Comparison of ENCODE assay signal across 35 cellular contexts in the genomic region with DNA sequence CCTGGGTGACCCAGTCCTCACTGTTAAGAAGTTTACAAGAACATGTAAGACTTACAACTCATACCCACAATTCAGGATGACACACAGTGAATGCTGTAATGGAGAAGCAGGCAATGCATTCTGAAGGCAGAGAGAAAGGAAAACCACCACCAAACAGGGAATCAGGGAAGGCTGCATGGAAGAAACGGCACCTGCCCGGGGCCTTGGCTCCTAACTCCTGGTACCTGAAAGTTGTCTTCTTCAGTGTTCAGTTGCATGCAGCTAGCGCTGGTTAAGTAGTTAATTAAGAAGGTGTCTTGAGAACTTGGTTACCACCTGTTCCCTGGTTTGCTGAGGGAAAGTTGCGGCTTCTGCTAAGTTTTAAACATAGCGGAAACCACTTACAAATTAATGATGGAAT. TPM values are rescaled to one million over a fixed set of nuclear protein-coding genes. Genes with fewer than 3 reads are reported as not detected.
"Had no signal": no experiment of that assay in that cellular context is flagged by ENCODE, and none has a peak within 500 bp of the region (broad histone marks: within the 10 kb centered on the region; RNA-seq: fewer than 3 reads in every experiment).

No MANE protein-coding gene starts in this region.

- H3K4me3 Mint-ChIP-seq: activated B cell treated with CpG ODN at 0.5 μM for 24 hours; activated CD4-positive, alpha-beta memory T cell treated with anti-CD3 and anti-CD28 coated beads, Interleukin-2, amount 10 ng/mL, durations not matched to agents 7 days and 5 days; activated CD4-positive, alpha-beta T cell treated with anti-CD3 and anti-CD28 coated beads, Interleukin-2, amount 10 ng/mL, durations not matched to agents 7 days and 5 days; activated naive CD4-positive, alpha-beta T cell treated with anti-CD3 and anti-CD28 coated beads, Interleukin-2, amount 10 ng/mL, durations not matched to agents 7 days and 5 days; activated naive CD8-positive, alpha-beta T cell treated with anti-CD3 and anti-CD28 coated beads, Interleukin-2, amount 10 ng/mL, durations not matched to agents 7 days and 5 days; activated T-cell treated with anti-CD3 and anti-CD28 coated beads, Interleukin-2, amount 50 U/mL, for 24 hours; activated T-cell treated with anti-CD3 and anti-CD28 coated beads, Interleukin-2, amount 50 U/mL, for 72 hours; central memory CD8-positive, alpha-beta T cell; effector memory CD8-positive, alpha-beta T cell; T-cell; T-helper 1 cell treated with Interleukin-12 subunit alpha and Interleukin-12 subunit beta and Interleukin-4 antibody, amounts not matched to agents 30 μg/mL and 1 μg/mL, for 36 hours; T-helper 2 cell treated with Interferon-gamma antibody and Interleukin-4, amounts not matched to agents 5 μg/mL and 100 μg/mL, for 36 hours had no signal

- ATAC-seq: activated CD4-positive, CD25-positive, alpha-beta regulatory T cell treated with anti-CD3 and anti-CD28 coated beads, Interleukin-2, amount 50 U/mL, for 24 hours; activated naive CD4-positive, alpha-beta T cell treated with anti-CD3 and anti-CD28 coated beads, Interleukin-2, amount 50 U/mL, for 72 hours; activated T-cell treated with anti-CD3 and anti-CD28 coated beads, Interleukin-2, amount 50 U/mL, for 72 hours; effector memory CD8-positive, alpha-beta T cell; T-cell had no signal

- H3K9me3 Mint-ChIP-seq: activated B cell treated with CpG ODN at 0.5 μM for 24 hours; activated CD4-positive, alpha-beta memory T cell treated with anti-CD3 and anti-CD28 coated beads, Interleukin-2, amount 10 ng/mL, durations not matched to agents 7 days and 5 days; activated CD4-positive, alpha-beta T cell treated with anti-CD3 and anti-CD28 coated beads, Interleukin-2, amount 10 ng/mL, durations not matched to agents 7 days and 5 days; activated naive CD4-positive, alpha-beta T cell treated with anti-CD3 and anti-CD28 coated beads, Interleukin-2, amount 10 ng/mL, durations not matched to agents 7 days and 5 days; activated naive CD4-positive, alpha-beta T cell treated with anti-CD3 and anti-CD28 coated beads, Interleukin-2, amount 50 U/mL, for 72 hours; activated naive CD8-positive, alpha-beta T cell treated with anti-CD3 and anti-CD28 coated beads, Interleukin-2, amount 10 ng/mL, durations not matched to agents 7 days and 5 days; activated T-cell treated with anti-CD3 and anti-CD28 coated beads, Interleukin-2, amount 50 U/mL, for 24 hours; activated T-cell treated with anti-CD3 and anti-CD28 coated beads, Interleukin-2, amount 50 U/mL, for 72 hours; central memory CD8-positive, alpha-beta T cell; effector memory CD8-positive, alpha-beta T cell; T-cell; T-helper 1 cell treated with Interleukin-12 subunit alpha and Interleukin-12 subunit beta and Interleukin-4 antibody, amounts not matched to agents 30 μg/mL and 1 μg/mL, for 36 hours; T-helper 2 cell treated with Interferon-gamma antibody and Interleukin-4, amounts not matched to agents 5 μg/mL and 100 μg/mL, for 36 hours had no signal

- H3K36me3 ChIP-seq: brain microvascular endothelial cell, esophagus squamous epithelium, WERI-Rb-1 had no signal

- H3K27me3 ChIP-seq: brain microvascular endothelial cell, esophagus squamous epithelium had no signal

- DNase-seq: activated B cell treated with CpG ODN at 0.5 μM for 24 hours; activated CD4-positive, alpha-beta memory T cell treated with anti-CD3 and anti-CD28 coated beads, Interleukin-2, amount 10 ng/mL, durations not matched to agents 7 days and 5 days; activated CD4-positive, alpha-beta T cell treated with anti-CD3 and anti-CD28 coated beads, Interleukin-2, amount 10 ng/mL, durations not matched to agents 7 days and 5 days; activated CD4-positive, alpha-beta T cell treated with anti-CD3 and anti-CD28 coated beads, Interleukin-2, amount 50 U/mL, for 4 hours; activated CD8-positive, alpha-beta memory T cell treated with anti-CD3 and anti-CD28 coated beads, Interleukin-2, amount 50 U/mL, for 48 hours; activated gamma-delta T cell; activated naive CD4-positive, alpha-beta T cell; activated naive CD4-positive, alpha-beta T cell treated with anti-CD3 and anti-CD28 coated beads, Interleukin-2, amount 10 ng/mL, durations not matched to agents 7 days and 5 days; activated naive CD8-positive, alpha-beta T cell treated with anti-CD3 and anti-CD28 coated beads, Interleukin-2, amount 10 ng/mL, durations not matched to agents 7 days and 5 days; activated T-cell treated with anti-CD3 and anti-CD28 coated beads for 4 hours; activated T-cell treated with anti-CD3 and anti-CD28 coated beads, Interleukin-2, amount 50 U/mL, for 24 hours; activated T-cell treated with anti-CD3 and anti-CD28 coated beads, Interleukin-2, amount 50 U/mL, for 72 hours; amniotic stem cell; brain microvascular endothelial cell; cortex of kidney; dermis blood vessel endothelial cell; effector CD4-positive, alpha-beta T cell; effector memory CD8-positive, alpha-beta T cell; erythroblast; esophagus squamous epithelium; foreskin fibroblast; head of caudate nucleus; SW 1271; T-cell; T1000; WERI-Rb-1 had no signal

- H3K27ac ChIP-seq: brain microvascular endothelial cell, esophagus squamous epithelium, WERI-Rb-1 had no signal

- H3K9me3 ChIP-seq: esophagus squamous epithelium had no signal

- H3K36me3 Mint-ChIP-seq: activated naive CD4-positive, alpha-beta T cell treated with anti-CD3 and anti-CD28 coated beads, Interleukin-2, amount 10 ng/mL, durations not matched to agents 7 days and 5 days; activated naive CD4-positive, alpha-beta T cell treated with anti-CD3 and anti-CD28 coated beads, Interleukin-2, amount 50 U/mL, for 72 hours; activated naive CD8-positive, alpha-beta T cell treated with anti-CD3 and anti-CD28 coated beads, Interleukin-2, amount 10 ng/mL, durations not matched to agents 7 days and 5 days; T-cell had no signal

- H3K27ac Mint-ChIP-seq: activated B cell treated with CpG ODN at 0.5 μM for 24 hours; activated CD4-positive, alpha-beta memory T cell treated with anti-CD3 and anti-CD28 coated beads, Interleukin-2, amount 10 ng/mL, durations not matched to agents 7 days and 5 days; activated CD4-positive, alpha-beta T cell treated with anti-CD3 and anti-CD28 coated beads, Interleukin-2, amount 10 ng/mL, durations not matched to agents 7 days and 5 days; activated naive CD4-positive, alpha-beta T cell treated with anti-CD3 and anti-CD28 coated beads, Interleukin-2, amount 10 ng/mL, durations not matched to agents 7 days and 5 days; activated naive CD4-positive, alpha-beta T cell treated with anti-CD3 and anti-CD28 coated beads, Interleukin-2, amount 50 U/mL, for 72 hours; activated naive CD8-positive, alpha-beta T cell treated with anti-CD3 and anti-CD28 coated beads, Interleukin-2, amount 10 ng/mL, durations not matched to agents 7 days and 5 days; activated T-cell treated with anti-CD3 and anti-CD28 coated beads, Interleukin-2, amount 50 U/mL, for 24 hours; activated T-cell treated with anti-CD3 and anti-CD28 coated beads, Interleukin-2, amount 50 U/mL, for 72 hours; T-cell; T-helper 1 cell treated with Interleukin-12 subunit alpha and Interleukin-12 subunit beta and Interleukin-4 antibody, amounts not matched to agents 30 μg/mL and 1 μg/mL, for 36 hours; T-helper 2 cell treated with Interferon-gamma antibody and Interleukin-4, amounts not matched to agents 5 μg/mL and 100 μg/mL, for 36 hours had no signal

- H3K4me3 ChIP-seq: esophagus squamous epithelium had no signal

- H3K27me3 Mint-ChIP-seq: activated B cell treated with CpG ODN at 0.5 μM for 24 hours; activated CD4-positive, alpha-beta memory T cell treated with anti-CD3 and anti-CD28 coated beads, Interleukin-2, amount 10 ng/mL, durations not matched to agents 7 days and 5 days; activated CD4-positive, alpha-beta T cell treated with anti-CD3 and anti-CD28 coated beads, Interleukin-2, amount 10 ng/mL, durations not matched to agents 7 days and 5 days; activated naive CD8-positive, alpha-beta T cell treated with anti-CD3 and anti-CD28 coated beads, Interleukin-2, amount 10 ng/mL, durations not matched to agents 7 days and 5 days; activated T-cell treated with anti-CD3 and anti-CD28 coated beads, Interleukin-2, amount 50 U/mL, for 24 hours; central memory CD8-positive, alpha-beta T cell; T-cell had no signal

RNA-seq across cellular contexts. Expression of a gene that starts 57.2 kb away (rescaled TPM):
- total RNA-seq: activated B cell treated with CpG ODN at 0.5 μM for 24 hours; activated CD4-positive, alpha-beta memory T cell treated with anti-CD3 and anti-CD28 coated beads, Interleukin-2, amount 10 ng/mL, durations not matched to agents 7 days and 5 days; activated CD4-positive, alpha-beta T cell treated with anti-CD3 and anti-CD28 coated beads, Interleukin-2, amount 10 ng/mL, durations not matched to agents 7 days and 5 days; activated naive CD4-positive, alpha-beta T cell treated with anti-CD3 and anti-CD28 coated beads, Interleukin-2, amount 50 U/mL, for 72 hours; activated naive CD8-positive, alpha-beta T cell treated with anti-CD3 and anti-CD28 coated beads, Interleukin-2, amount 10 ng/mL, durations not matched to agents 7 days and 5 days; activated T-cell treated with anti-CD3 and anti-CD28 coated beads, Interleukin-2, amount 50 U/mL, for 72 hours; astrocyte; bronchial epithelial cell; cardiac septum; dermis blood vessel endothelial cell; esophagus squamous epithelium; fibroblast of lung; T-cell had no signal
- polyA plus RNA-seq: fibroblast of lung had no signal
